ENCODE assay signal across 25 cellular contexts in the genomic region with DNA sequence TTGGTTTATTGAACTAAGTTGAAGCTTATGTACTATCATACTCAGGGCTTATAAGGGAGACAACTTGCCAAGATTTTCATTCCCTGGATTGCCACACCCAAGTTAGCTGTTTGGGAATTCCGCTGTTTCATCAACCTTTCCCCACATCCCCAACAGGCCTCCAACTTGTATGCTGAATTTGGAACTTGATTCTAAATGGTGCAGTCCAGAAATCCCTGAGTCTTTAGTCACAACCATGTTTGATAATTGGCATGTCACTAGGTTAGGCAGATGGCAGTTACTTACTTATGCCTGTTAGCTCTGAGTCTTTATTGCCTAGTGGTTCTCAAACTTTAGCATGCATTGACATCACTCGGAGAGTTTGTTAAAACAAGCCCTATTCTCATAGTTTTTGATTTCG.
"Had no signal": no experiment of that assay in that cellular context is flagged by ENCODE, and none has a peak within 500 bp of the region (broad histone marks: within the 10 kb centered on the region; RNA-seq: fewer than 3 reads in every experiment).

No MANE protein-coding gene starts in this region.

- H3K27ac ChIP-seq: cardiac muscle cell, gastrocnemius medialis, left lung, sigmoid colon, thoracic aorta had no signal

- H3K9me3 Mint-ChIP-seq: activated B cell treated with CpG ODN at 0.5 μM for 24 hours; activated naive CD8-positive, alpha-beta T cell treated with anti-CD3 and anti-CD28 coated beads for 36 hours; natural killer cell treated with Interleukin-12 subunit alpha and Interleukin-12 subunit beta and Interleukin-15 and Interleukin-18, amount 100 ng/mL, for 72 hours; type B pancreatic cell had no signal

- H3K36me3 Mint-ChIP-seq: activated naive CD8-positive, alpha-beta T cell treated with anti-CD3 and anti-CD28 coated beads for 36 hours; natural killer cell treated with Interleukin-12 subunit alpha and Interleukin-12 subunit beta and Interleukin-15 and Interleukin-18, amount 100 ng/mL, for 72 hours; type B pancreatic cell had no signal

- H3K9me3 ChIP-seq: gastrocnemius medialis, left lung, spleen, thoracic aorta had no signal

- H3K4me1 Mint-ChIP-seq: activated B cell treated with CpG ODN at 0.5 μM for 24 hours; activated CD4-positive, alpha-beta T cell treated with anti-CD3 and anti-CD28 coated beads for 36 hours; activated naive CD8-positive, alpha-beta T cell treated with anti-CD3 and anti-CD28 coated beads for 36 hours had no signal

- ATAC-seq: activated CD4-positive, alpha-beta T cell treated with anti-CD3 and anti-CD28 coated beads for 36 hours; gastrocnemius medialis; left lung; natural killer cell treated with Interleukin-12 subunit alpha and Interleukin-12 subunit beta and Interleukin-15 and Interleukin-18, amount 100 ng/mL, for 72 hours had no signal

- H3K4me3 Mint-ChIP-seq: activated B cell treated with CpG ODN at 0.5 μM for 24 hours; activated CD4-positive, alpha-beta T cell treated with anti-CD3 and anti-CD28 coated beads for 36 hours; activated naive CD8-positive, alpha-beta T cell treated with anti-CD3 and anti-CD28 coated beads for 36 hours; natural killer cell treated with Interleukin-12 subunit alpha and Interleukin-12 subunit beta and Interleukin-15 and Interleukin-18, amount 100 ng/mL, for 72 hours; type B pancreatic cell had no signal

- H3K27ac Mint-ChIP-seq: activated B cell treated with CpG ODN at 0.5 μM for 24 hours; activated CD4-positive, alpha-beta T cell treated with anti-CD3 and anti-CD28 coated beads for 36 hours; activated naive CD8-positive, alpha-beta T cell treated with anti-CD3 and anti-CD28 coated beads for 36 hours; natural killer cell treated with Interleukin-12 subunit alpha and Interleukin-12 subunit beta and Interleukin-15 and Interleukin-18, amount 100 ng/mL, for 72 hours; progenitor cell of endocrine pancreas; type B pancreatic cell had no signal

- H3K4me1 ChIP-seq: gastrocnemius medialis had no signal

- H3K4me3 ChIP-seq: cardiac muscle cell, gastrocnemius medialis, left lung, sigmoid colon, spleen, thoracic aorta had no signal

- H3K27me3 ChIP-seq: cardiac muscle cell, gastrocnemius medialis, left lung, sigmoid colon, spleen had no signal

- DNase-seq: activated B cell treated with CpG ODN at 0.5 μM for 24 hours; activated CD4-positive, alpha-beta T cell treated with anti-CD3 and anti-CD28 coated beads for 36 hours; activated CD4-positive, alpha-beta T cell treated with anti-CD3 and anti-CD28 coated beads, Interleukin-2, amount 50 U/mL, for 4 hours; activated CD8-positive, alpha-beta memory T cell treated with anti-CD3 and anti-CD28 coated beads, Interleukin-2, amount 50 U/mL, for 48 hours; activated naive CD4-positive, alpha-beta T cell treated with Interleukin-2 at 50 U/mL for 16 hours; activated naive CD8-positive, alpha-beta T cell treated with anti-CD3 and anti-CD28 coated beads for 36 hours; activated T-cell treated with anti-CD3 and anti-CD28 coated beads, Interleukin-2, amount 50 U/mL, for 48 hours; amniotic stem cell; cortex of kidney; gastrocnemius medialis; hippocampal formation; kidney glomerular epithelial cell; left lung; midbrain; retina; sigmoid colon; spleen; stimulated activated CD4-positive, alpha-beta T cell treated with anti-CD3 and anti-CD28 coated beads, Interleukin-4, amount 100 ng/mL, for 1 hour; stimulated activated naive CD4-positive, alpha-beta T cell treated with Interleukin-2 at 50 U/mL for 16 hours; T-helper 1 cell had no signal

- H3K27me3 Mint-ChIP-seq: activated naive CD8-positive, alpha-beta T cell treated with anti-CD3 and anti-CD28 coated beads for 36 hours; natural killer cell treated with Interleukin-12 subunit alpha and Interleukin-12 subunit beta and Interleukin-15 and Interleukin-18, amount 100 ng/mL, for 72 hours; progenitor cell of endocrine pancreas had no signal

- H3K36me3 ChIP-seq: cardiac muscle cell, gastrocnemius medialis, left lung, sigmoid colon, spleen, thoracic aorta had no signal
